28 cellular contexts compared by ENCODE assay signal in the genomic region with DNA sequence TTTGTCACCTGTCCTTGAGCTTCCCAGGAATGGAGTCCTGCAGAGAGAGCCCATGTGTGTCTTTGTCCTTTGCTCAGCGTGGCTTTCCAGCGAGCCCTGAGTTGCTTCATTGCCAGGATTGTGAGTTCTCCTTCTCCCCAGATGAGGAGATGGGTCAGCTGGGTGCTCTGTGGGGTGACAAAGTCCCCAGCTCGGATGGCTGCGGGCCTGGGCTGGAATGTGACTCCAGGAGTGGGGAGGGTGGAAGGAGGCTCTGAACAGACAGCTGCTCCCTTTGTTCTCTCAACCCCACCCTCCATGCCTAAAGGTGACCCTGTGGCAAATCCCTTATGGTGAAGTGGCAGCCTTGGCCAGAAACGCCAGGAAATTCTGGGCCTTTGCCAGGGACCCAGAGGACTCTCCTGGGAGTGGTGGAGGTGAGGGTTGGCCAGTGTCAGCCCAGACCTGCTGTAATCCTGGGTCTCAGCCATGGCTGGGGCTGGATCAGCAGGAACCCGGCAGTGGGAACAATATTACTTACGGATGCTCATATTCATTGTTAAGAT. TPM values are rescaled to one million over a fixed set of nuclear protein-coding genes. Genes with fewer than 3 reads are reported as not detected.
"Had no signal": no experiment of that assay in that cellular context is flagged by ENCODE, and none has a peak within 500 bp of the region (broad histone marks: within the 10 kb centered on the region; RNA-seq: fewer than 3 reads in every experiment).

No MANE protein-coding gene starts in this region.

- H2AFZ ChIP-seq: hepatocyte, neural progenitor cell had no signal

- ATAC-seq: activated CD4-positive, CD25-positive, alpha-beta regulatory T cell treated with anti-CD3 and anti-CD28 coated beads, Interleukin-2, amount 50 U/mL, for 24 hours; activated CD8-positive, alpha-beta memory T cell treated with anti-CD3 and anti-CD28 coated beads, Interleukin-2, amount 10 ng/mL, durations not matched to agents 7 days and 5 days; activated CD8-positive, alpha-beta T cell treated with anti-CD3 and anti-CD28 coated beads for 36 hours; left lobe of liver; lower lobe of right lung; naive thymus-derived CD4-positive, alpha-beta T cell; stimulated activated memory B cell treated with anti-CD40 and anti-IgM and Interleukin-4, amounts not matched to agents 10 μg/mL and 1 μg/mL and 100 μg/mL, for 72 hours had no signal

- H3K36me3 ChIP-seq: lower lobe of right lung, neural progenitor cell, sigmoid colon, vagina had no signal

- H3K27me3 ChIP-seq: neural progenitor cell, sigmoid colon, testis, vagina had no signal

- H3K27ac ChIP-seq: hepatocyte, lower lobe of right lung, neural progenitor cell, sigmoid colon, testis, vagina had no signal

- H3K9ac ChIP-seq: neural progenitor cell had no signal

- H3K4me2 ChIP-seq: hepatocyte, neural progenitor cell, smooth muscle cell had no signal

- H3K4me1 ChIP-seq: neural progenitor cell, testis had no signal

- DNase-seq: activated CD4-positive, alpha-beta T cell treated with anti-CD3 and anti-CD28 coated beads, Interleukin-2, amount 10 ng/mL, durations not matched to agents 24 days and 14 days; activated CD8-positive, alpha-beta memory T cell treated with anti-CD3 and anti-CD28 coated beads, Interleukin-2, amount 10 ng/mL, durations not matched to agents 7 days and 5 days; activated CD8-positive, alpha-beta T cell treated with anti-CD3 and anti-CD28 coated beads for 36 hours; activated effector memory CD4-positive, alpha-beta T cell treated with anti-CD3 and anti-CD28 coated beads, Interleukin-2, amount 50 U/mL, for 16 hours; activated T-cell treated with anti-CD3 and anti-CD28 coated beads for 4 hours; anterior cingulate cortex; dermis blood vessel endothelial cell; effector CD8-positive, alpha-beta T cell; foreskin melanocyte; glutamatergic neuron; immature natural killer cell; lower lobe of right lung; mesendoderm; naive thymus-derived CD4-positive, alpha-beta T cell; retina; sigmoid colon; stimulated activated CD4-positive, alpha-beta T cell treated with anti-CD3 and anti-CD28 coated beads, Interleukin-15, amount 100 ng/mL, for 24 hours; testis had no signal

- H3K9me3 ChIP-seq: lower lobe of right lung, sigmoid colon, testis, vagina had no signal

- H3K4me3 ChIP-seq: hepatocyte, lower lobe of right lung, neural progenitor cell, sigmoid colon, smooth muscle cell, testis, vagina had no signal

RNA-seq across cellular contexts. Expression of gene CST5, which starts 44.4 kb away (rescaled TPM):
- total RNA-seq: activated CD4-positive, alpha-beta T cell treated with anti-CD3 and anti-CD28 coated beads, Interleukin-2, amount 10 ng/mL, durations not matched to agents 24 days and 14 days; activated CD8-positive, alpha-beta memory T cell treated with anti-CD3 and anti-CD28 coated beads, Interleukin-2, amount 10 ng/mL, durations not matched to agents 7 days and 5 days; activated CD8-positive, alpha-beta T cell treated with anti-CD3 and anti-CD28 coated beads for 36 hours; cardiac septum; dermis blood vessel endothelial cell; left lobe of liver; lower lobe of right lung; naive thymus-derived CD4-positive, alpha-beta T cell; osteoblast; progenitor cell of endocrine pancreas; sigmoid colon; smooth muscle cell; testis; vagina had no signal
- polyA plus RNA-seq: immature natural killer cell; naive thymus-derived CD4-positive, alpha-beta T cell; sigmoid colon; smooth muscle cell had no signal
